ENCODE assay signal across 1 cellular context in genomic region chr1:153633747-153634665, GRCh38.
TF ChIP-seq lines count a peak whose summit lies in the region.

Gene CHTOP (plus strand): TSS chr1:153634066. CDS start chr1:153636589, 2,523 bp downstream.

TF ChIP-seq in K562, 482 proteins besides CTCF, POLR2A, EP300 and RAD21 (continued from another document and continues in another):
- peak; percentile 31; the same call in 1 of the 2 replicates for TF ChIP-seq ZNF407 (IDR thresholded peaks at IDR 0.05; ENCODE audit: low read depth)
- peak; percentile 69; the same call in 1 of the 2 replicates for TF ChIP-seq FOXP4 (CRISPR knock-in tag; IDR thresholded peaks at IDR 0.05; ENCODE audit: borderline replicate concordance)
- TF ChIP-seq UBTF (IDR thresholded peaks at IDR 0.05; ENCODE audit: borderline replicate concordance in 1 of 2, low read depth in 2 of 2, low read length in 2 of 2) = 0 out of 4 replicates have a peak, but pooled peaks have one; percentile 33 to 57
- peak; percentile 88 for TF ChIP-seq FIP1L1 (IDR thresholded peaks at IDR 0.05; ENCODE audit: low read depth, low read length, poor library complexity, severe bottlenecking)
- no peak; the same call in 1 of the 2 replicates for TF ChIP-seq GTF2F1 (IDR thresholded peaks at IDR 0.05; ENCODE audit: low read depth, low read length)
- TF ChIP-seq BRD9 (IDR thresholded peaks at IDR 0.05; ENCODE audit: low read depth, partially characterized antibody) = peak; percentile 96
- no peak for TF ChIP-seq KLF16 (IDR thresholded peaks at IDR 0.05)
- TF ChIP-seq PRMT5 (CRISPR knock-in tag; IDR thresholded peaks at IDR 0.05) = 0 out of 2 replicates have a peak, but pooled peaks have one; percentile 34
- peak in 1 of 2 experiments; percentile 51; a peak in 1 of 4 replicates for TF ChIP-seq TRIM24 (IDR thresholded peaks at IDR 0.05)
- TF ChIP-seq CEBPG (CRISPR knock-in tag; IDR thresholded peaks at IDR 0.05) = peak; percentile 68; the same call in 1 of the 2 replicates
- peak in 1 of 2 experiments; percentile 13; a peak in 1 of 4 replicates for TF ChIP-seq CEBPG (tag; conservative IDR thresholded peaks at IDR 0.05 in 1 of 2, IDR thresholded peaks at IDR 0.05 in 1 of 2)
- peak; percentile 50 for TF ChIP-seq E2F8 (IDR thresholded peaks at IDR 0.05; ENCODE audit: low read depth, partially characterized antibody)
- peak; percentile 26 for TF ChIP-seq RBM39 (optimal IDR thresholded peaks at IDR 0.05; ENCODE audit: low read depth, low read length)
- 0 out of 2 replicates have a peak, but pooled peaks have one; percentile 45 for TF ChIP-seq FOXP1 (CRISPR knock-in tag; IDR thresholded peaks at IDR 0.05)
- peak in 1 of 2 experiments; percentile 81; a peak in 2 of 4 replicates for TF ChIP-seq SIN3A (IDR thresholded peaks at IDR 0.05; ENCODE audit: borderline replicate concordance in 2 of 2, control insufficient read depth in 1 of 2, low read depth in 2 of 2, low read length in 2 of 2)
- peak; percentile 49; the same call in 1 of the 2 replicates for TF ChIP-seq ELF1 (tag; IDR thresholded peaks at IDR 0.05)
- peak; percentile 99 for TF ChIP-seq NFRKB (IDR thresholded peaks at IDR 0.05; ENCODE audit: low read depth)
- no peak for TF ChIP-seq ZNF354B (CRISPR knock-in tag; IDR thresholded peaks at IDR 0.05)
- no peak for TF ChIP-seq RBM15 (IDR thresholded peaks at IDR 0.05; ENCODE audit: insufficient read depth, low read length)
- TF ChIP-seq PHF20 (IDR thresholded peaks at IDR 0.05; ENCODE audit: partially characterized antibody) = peak; percentile 65
- 0 out of 2 replicates have a peak, but pooled peaks have one; percentile 72 for TF ChIP-seq STAT6 (CRISPR knock-in tag; IDR thresholded peaks at IDR 0.05)
- TF ChIP-seq SREBF1 (IDR thresholded peaks at IDR 0.05; ENCODE audit: borderline replicate concordance, low read depth, low read length) = 0 out of 2 replicates have a peak, but pooled peaks have one; percentile 12
